Comparison of ENCODE assay signal across 2 cellular contexts in genomic region chr3:46490338-46491084, GRCh38.
TF ChIP-seq lines count a peak whose summit lies in the region.

No MANE protein-coding gene starts in this region.

TF ChIP-seq in liver, 16 proteins besides CTCF, POLR2A, EP300 and RAD21:
- TF ChIP-seq YY1 (IDR thresholded peaks at IDR 0.05): no peak
- TF ChIP-seq FOXA1 (IDR thresholded peaks at IDR 0.05): no peak

TF ChIP-seq in HepG2, 621 proteins besides CTCF, POLR2A, EP300 and RAD21:
- no peak for TF ChIP-seq TOPORS (CRISPR knock-in tag; IDR thresholded peaks at IDR 0.05)
